In genomic region chr11:12706531-12707499, GRCh38 we compare ENCODE assay signal across 10 cellular contexts. TPM values are rescaled to one million over a fixed set of nuclear protein-coding genes. Genes with fewer than 3 reads are reported as not detected.
DNase-seq lines count a peak whose midpoint lies in the region; ATAC-seq lines count a peak whose summit lies in the region.
"Had no signal": no experiment of that assay in that cellular context is flagged by ENCODE, and none has a peak within 500 bp of the region (broad histone marks: within the 10 kb centered on the region; RNA-seq: fewer than 3 reads in every experiment).

No MANE protein-coding gene starts in this region.

- 0 out of 2 replicates have a peak overlapping the region, but pooled peaks have one; percentile 1 for H3K4me3 ChIP-seq in iPS-18c (ENCODE audit: insufficient read depth, low read depth, low read length)

- peaks cover 71% of the 10 kb centered on the region for H3K27me3 Mint-ChIP-seq in activated T-cell treated with anti-CD3 and anti-CD28 coated beads, Interleukin-2, amount 50 U/mL, for 72 hours (ENCODE audit: low read depth)

- no peaks in the 10 kb centered on the region for H3K9me3 ChIP-seq in iPS-18c (ENCODE audit: control insufficient read depth, insufficient read depth, low read length)

- no peak for DNase-seq in Right ventricle myocardium inferior (ENCODE audit: missing footprints)
- DNase-seq in cardiac septum (ENCODE audit: low spot score) = no peak
- DNase-seq in SHP77 (lab: John Stamatoyannopoulos, UW) = peak; percentile 47 to 75
- DNase-seq in activated T-cell treated with anti-CD3 and anti-CD28 coated beads, Interleukin-2, amount 50 U/mL, for 72 hours = no peak
- DNase-seq: activated CD4-positive, alpha-beta memory T cell treated with anti-CD3 and anti-CD28 coated beads, Interleukin-2, amount 10 ng/mL, durations not matched to agents 7 days and 5 days; brain microvascular endothelial cell had no signal

- no peaks in the 10 kb centered on the region for H3K4me1 Mint-ChIP-seq in activated T-cell treated with anti-CD3 and anti-CD28 coated beads, Interleukin-2, amount 50 U/mL, for 72 hours (ENCODE audit: low read depth)
- H3K4me1 Mint-ChIP-seq: activated CD4-positive, alpha-beta memory T cell treated with anti-CD3 and anti-CD28 coated beads, Interleukin-2, amount 10 ng/mL, durations not matched to agents 7 days and 5 days had no signal

- no peak overlapping the region for H3K4me3 Mint-ChIP-seq in activated T-cell treated with anti-CD3 and anti-CD28 coated beads, Interleukin-2, amount 50 U/mL, for 72 hours
- H3K4me3 Mint-ChIP-seq: activated CD4-positive, alpha-beta memory T cell treated with anti-CD3 and anti-CD28 coated beads, Interleukin-2, amount 10 ng/mL, durations not matched to agents 7 days and 5 days had no signal

- no peak overlapping the region for H3K27ac Mint-ChIP-seq in activated T-cell treated with anti-CD3 and anti-CD28 coated beads, Interleukin-2, amount 50 U/mL, for 72 hours
- H3K27ac Mint-ChIP-seq: activated CD4-positive, alpha-beta memory T cell treated with anti-CD3 and anti-CD28 coated beads, Interleukin-2, amount 10 ng/mL, durations not matched to agents 7 days and 5 days had no signal

- H3K36me3 Mint-ChIP-seq in activated T-cell treated with anti-CD3 and anti-CD28 coated beads, Interleukin-2, amount 50 U/mL, for 72 hours (ENCODE audit: insufficient read depth in 2 of 2) = no peaks in the 10 kb centered on the region

- intact Hi-C loops in Right ventricle myocardium inferior (cut with DNase I) (no loop called here), cardiac septum (cut with DNase I) (no loop called here)

- ATAC-seq in Right ventricle myocardium inferior = peak; percentile 50
- no peak for ATAC-seq in HG02759 (IDR thresholded peaks at IDR 0.05; ENCODE audit: unreplicated experiment)
- no peak for ATAC-seq in HG03442 (IDR thresholded peaks at IDR 0.05; ENCODE audit: unreplicated experiment)
- ATAC-seq in activated T-cell treated with anti-CD3 and anti-CD28 coated beads, Interleukin-2, amount 50 U/mL, for 72 hours (replicated peaks in 1 of 2) = no peak
- no peak for ATAC-seq in GM18517 (IDR thresholded peaks at IDR 0.05; ENCODE audit: unreplicated experiment)

- no peaks in the 10 kb centered on the region for H3K9me3 Mint-ChIP-seq in activated T-cell treated with anti-CD3 and anti-CD28 coated beads, Interleukin-2, amount 50 U/mL, for 72 hours
- H3K9me3 Mint-ChIP-seq: activated CD4-positive, alpha-beta memory T cell treated with anti-CD3 and anti-CD28 coated beads, Interleukin-2, amount 10 ng/mL, durations not matched to agents 7 days and 5 days had no signal

RNA-seq across cellular contexts. Expression of gene TEAD1, which starts 32.6 kb away (rescaled TPM):
- total RNA-seq in Right ventricle myocardium inferior (126 TPM), cardiac septum (103 TPM)
- under 1 TPM; 0.31 to 0.35 TPM for total RNA-seq in activated T-cell treated with anti-CD3 and anti-CD28 coated beads, Interleukin-2, amount 50 U/mL, for 72 hours

Comparison
In these comparisons a context has a peak if more than half of its experiments do, and no peak if none do; other contexts are left out.
1. DNase-seq: peak in SHP77 (2 of 2); none in Right ventricle myocardium inferior (single experiment), cardiac septum (single experiment) and activated T-cell treated with anti-CD3 and anti-CD28 coated beads, Interleukin-2, amount 50 U/mL, for 72 hours (0 of 2).
2. RNA of gene TEAD1, which starts 32.6 kb away (total RNA-seq): 126 TPM in Right ventricle myocardium inferior (single experiment) and 103 TPM in cardiac septum (single experiment); 0.31 to 0.35 TPM in activated T-cell treated with anti-CD3 and anti-CD28 coated beads, Interleukin-2, amount 50 U/mL, for 72 hours; every median in the first group is over 10 times any median in the second.